1 cellular context compared by ENCODE assay signal in the genomic region with DNA sequence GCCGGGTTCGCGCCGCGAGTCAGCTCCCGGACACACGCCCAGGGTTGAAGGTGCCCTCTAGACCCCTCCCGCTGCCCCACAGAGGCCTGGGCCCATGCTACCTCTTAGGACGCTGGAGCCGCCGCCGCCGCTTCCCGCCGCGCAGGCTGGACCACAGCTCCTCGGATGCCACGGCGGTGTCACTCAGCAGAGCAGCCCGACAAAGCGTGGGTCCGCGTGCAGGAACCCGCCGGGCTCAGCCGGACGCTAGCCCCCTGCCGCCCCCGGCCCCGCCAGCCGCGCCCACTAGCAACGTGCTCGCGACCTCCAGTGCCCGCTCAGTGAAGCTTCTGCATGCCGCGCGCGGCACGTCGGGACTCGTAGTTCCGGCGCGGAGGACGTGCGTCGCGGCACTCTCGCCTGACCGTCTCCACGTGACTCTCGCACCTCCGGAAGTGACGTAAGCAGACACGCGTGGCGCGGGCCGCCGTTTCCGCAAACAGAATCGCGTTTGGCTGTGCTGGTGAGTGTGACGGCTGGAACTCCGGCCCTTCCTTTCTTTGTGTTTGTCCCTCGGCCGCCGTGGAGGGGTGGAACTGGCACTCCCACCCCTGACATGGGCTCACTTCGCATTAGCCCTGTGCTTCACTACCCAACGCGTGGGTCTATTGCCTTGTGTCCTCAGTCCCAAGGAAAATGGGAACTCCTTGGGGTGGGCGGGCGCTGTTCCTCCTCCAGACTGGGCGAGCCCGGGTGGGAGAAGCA.
TF ChIP-seq lines count a peak whose summit lies in the region.

A gene with protein sequence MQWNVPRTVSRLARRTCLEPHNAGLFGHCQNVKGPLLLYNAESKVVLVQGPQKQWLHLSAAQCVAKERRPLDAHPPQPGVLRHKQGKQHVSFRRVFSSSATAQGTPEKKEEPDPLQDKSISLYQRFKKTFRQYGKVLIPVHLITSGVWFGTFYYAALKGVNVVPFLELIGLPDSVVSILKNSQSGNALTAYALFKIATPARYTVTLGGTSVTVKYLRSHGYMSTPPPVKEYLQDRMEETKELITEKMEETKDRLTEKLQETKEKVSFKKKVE (minus strand): TSS at position 331 of the 744 bp plus-strand sequence. CDS start 44,481 bp downstream, outside the sequence.
A gene (plus strand): TSS at position 446 of the 744 bp plus-strand sequence. CDS start 4,845 bp downstream, outside the sequence.

TF ChIP-seq in HEK293, 187 proteins besides CTCF, POLR2A, EP300 and RAD21 (continued from another document and continues in another):
- TF ChIP-seq ZNF274 (IDR thresholded peaks at IDR 0.05; ENCODE audit: low read length): no peak
- no peak for TF ChIP-seq ZNF274 (tag by site-specific recombination; IDR thresholded peaks at IDR 0.05; ENCODE audit: borderline replicate concordance)
- no peak for TF ChIP-seq BCL11B (tag by site-specific recombination; IDR thresholded peaks at IDR 0.05; ENCODE audit: low read depth)
- no peak for TF ChIP-seq ZNF701 (tag by site-specific recombination; IDR thresholded peaks at IDR 0.05)
- TF ChIP-seq TCF7L2 (IDR thresholded peaks at IDR 0.05; ENCODE audit: borderline replicate concordance, low read depth, low read length): no peak
- no peak for TF ChIP-seq ZNF529 (tag by site-specific recombination; IDR thresholded peaks at IDR 0.05; ENCODE audit: insufficient replicate concordance)
- TF ChIP-seq, protein P1, sequence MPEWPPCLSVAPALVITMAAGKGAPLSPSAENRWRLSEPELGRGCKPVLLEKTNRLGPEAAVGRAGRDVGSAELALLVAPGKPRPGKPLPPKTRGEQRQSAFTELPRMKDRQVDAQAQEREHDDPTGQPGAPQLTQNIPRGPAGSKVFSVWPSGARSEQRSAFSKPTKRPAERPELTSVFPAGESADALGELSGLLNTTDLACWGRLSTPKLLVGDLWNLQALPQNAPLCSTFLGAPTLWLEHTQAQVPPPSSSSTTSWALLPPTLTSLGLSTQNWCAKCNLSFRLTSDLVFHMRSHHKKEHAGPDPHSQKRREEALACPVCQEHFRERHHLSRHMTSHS (tag by site-specific recombination; IDR thresholded peaks at IDR 0.05): no peak
- peak; percentile 64 for TF ChIP-seq ZNF501 (tag by site-specific recombination; IDR thresholded peaks at IDR 0.05)
- no peak for TF ChIP-seq SETDB1 (IDR thresholded peaks at IDR 0.05; ENCODE audit: insufficient read length, low read length)
- TF ChIP-seq, protein P2, sequence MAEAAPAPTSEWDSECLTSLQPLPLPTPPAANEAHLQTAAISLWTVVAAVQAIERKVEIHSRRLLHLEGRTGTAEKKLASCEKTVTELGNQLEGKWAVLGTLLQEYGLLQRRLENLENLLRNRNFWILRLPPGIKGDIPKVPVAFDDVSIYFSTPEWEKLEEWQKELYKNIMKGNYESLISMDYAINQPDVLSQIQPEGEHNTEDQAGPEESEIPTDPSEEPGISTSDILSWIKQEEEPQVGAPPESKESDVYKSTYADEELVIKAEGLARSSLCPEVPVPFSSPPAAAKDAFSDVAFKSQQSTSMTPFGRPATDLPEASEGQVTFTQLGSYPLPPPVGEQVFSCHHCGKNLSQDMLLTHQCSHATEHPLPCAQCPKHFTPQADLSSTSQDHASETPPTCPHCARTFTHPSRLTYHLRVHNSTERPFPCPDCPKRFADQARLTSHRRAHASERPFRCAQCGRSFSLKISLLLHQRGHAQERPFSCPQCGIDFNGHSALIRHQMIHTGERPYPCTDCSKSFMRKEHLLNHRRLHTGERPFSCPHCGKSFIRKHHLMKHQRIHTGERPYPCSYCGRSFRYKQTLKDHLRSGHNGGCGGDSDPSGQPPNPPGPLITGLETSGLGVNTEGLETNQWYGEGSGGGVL (tag by site-specific recombination; IDR thresholded peaks at IDR 0.05): peak; percentile 16; the same call in 1 of the 2 replicates
- no peak for TF ChIP-seq MYNN (tag by site-specific recombination; IDR thresholded peaks at IDR 0.05; ENCODE audit: borderline replicate concordance)
- no peak for TF ChIP-seq ZNF223 (tag by site-specific recombination; IDR thresholded peaks at IDR 0.05)
- TF ChIP-seq ZNF768 (tag by site-specific recombination; IDR thresholded peaks at IDR 0.05): no peak
- TF ChIP-seq WT1 (tag by site-specific recombination; IDR thresholded peaks at IDR 0.05): no peak
- TF ChIP-seq ZNF558 (tag by site-specific recombination; IDR thresholded peaks at IDR 0.05): no peak
- TF ChIP-seq ZXDB (tag by site-specific recombination; IDR thresholded peaks at IDR 0.05): peak; percentile 83; the same call in 1 of the 2 replicates
- 0 out of 2 replicates have a peak, but pooled peaks have one; percentile 17 for TF ChIP-seq ZNF121 (tag by site-specific recombination; IDR thresholded peaks at IDR 0.05)
- TF ChIP-seq ZNF473 (tag by site-specific recombination; IDR thresholded peaks at IDR 0.05): no peak
- no peak for TF ChIP-seq ZNF670 (tag by site-specific recombination; IDR thresholded peaks at IDR 0.05; ENCODE audit: low read depth)
- peak; percentile 30; the same call in 1 of the 2 replicates for TF ChIP-seq TRIM28 (IDR thresholded peaks at IDR 0.05; ENCODE audit: borderline replicate concordance, low read length)
- TF ChIP-seq ZNF585B (tag by site-specific recombination; IDR thresholded peaks at IDR 0.05): no peak
- no peak for TF ChIP-seq ZNF561 (tag by site-specific recombination; IDR thresholded peaks at IDR 0.05; ENCODE audit: borderline replicate concordance)
- TF ChIP-seq SALL2 (tag by site-specific recombination; IDR thresholded peaks at IDR 0.05; ENCODE audit: borderline replicate concordance): no peak
- peak; percentile 69 for TF ChIP-seq PRDM1 (tag by site-specific recombination; IDR thresholded peaks at IDR 0.05)
- TF ChIP-seq ZNF391 (tag by site-specific recombination; IDR thresholded peaks at IDR 0.05; ENCODE audit: borderline replicate concordance, low read depth): peak; percentile 35; the same call in 1 of the 2 replicates
- TF ChIP-seq, protein P3, sequence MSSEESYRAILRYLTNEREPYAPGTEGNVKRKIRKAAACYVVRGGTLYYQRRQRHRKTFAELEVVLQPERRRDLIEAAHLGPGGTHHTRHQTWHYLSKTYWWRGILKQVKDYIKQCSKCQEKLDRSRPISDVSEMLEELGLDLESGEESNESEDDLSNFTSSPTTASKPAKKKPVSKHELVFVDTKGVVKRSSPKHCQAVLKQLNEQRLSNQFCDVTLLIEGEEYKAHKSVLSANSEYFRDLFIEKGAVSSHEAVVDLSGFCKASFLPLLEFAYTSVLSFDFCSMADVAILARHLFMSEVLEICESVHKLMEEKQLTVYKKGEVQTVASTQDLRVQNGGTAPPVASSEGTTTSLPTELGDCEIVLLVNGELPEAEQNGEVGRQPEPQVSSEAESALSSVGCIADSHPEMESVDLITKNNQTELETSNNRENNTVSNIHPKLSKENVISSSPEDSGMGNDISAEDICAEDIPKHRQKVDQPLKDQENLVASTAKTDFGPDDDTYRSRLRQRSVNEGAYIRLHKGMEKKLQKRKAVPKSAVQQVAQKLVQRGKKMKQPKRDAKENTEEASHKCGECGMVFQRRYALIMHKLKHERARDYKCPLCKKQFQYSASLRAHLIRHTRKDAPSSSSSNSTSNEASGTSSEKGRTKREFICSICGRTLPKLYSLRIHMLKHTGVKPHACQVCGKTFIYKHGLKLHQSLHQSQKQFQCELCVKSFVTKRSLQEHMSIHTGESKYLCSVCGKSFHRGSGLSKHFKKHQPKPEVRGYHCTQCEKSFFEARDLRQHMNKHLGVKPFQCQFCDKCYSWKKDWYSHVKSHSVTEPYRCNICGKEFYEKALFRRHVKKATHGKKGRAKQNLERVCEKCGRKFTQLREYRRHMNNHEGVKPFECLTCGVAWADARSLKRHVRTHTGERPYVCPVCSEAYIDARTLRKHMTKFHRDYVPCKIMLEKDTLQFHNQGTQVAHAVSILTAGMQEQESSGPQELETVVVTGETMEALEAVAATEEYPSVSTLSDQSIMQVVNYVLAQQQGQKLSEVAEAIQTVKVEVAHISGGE (tag by site-specific recombination; conservative IDR thresholded peaks at IDR 0.05; ENCODE audit: low read depth): peak; percentile 92
- TF ChIP-seq ZNF677 (tag by site-specific recombination; IDR thresholded peaks at IDR 0.05): no peak
- TF ChIP-seq KLF10 (tag by site-specific recombination; IDR thresholded peaks at IDR 0.05): peak; percentile 61; the same call in 1 of the 2 replicates
- TF ChIP-seq ZIC2 (tag by site-specific recombination; IDR thresholded peaks at IDR 0.05): peak; percentile 79
- TF ChIP-seq, protein P4, sequence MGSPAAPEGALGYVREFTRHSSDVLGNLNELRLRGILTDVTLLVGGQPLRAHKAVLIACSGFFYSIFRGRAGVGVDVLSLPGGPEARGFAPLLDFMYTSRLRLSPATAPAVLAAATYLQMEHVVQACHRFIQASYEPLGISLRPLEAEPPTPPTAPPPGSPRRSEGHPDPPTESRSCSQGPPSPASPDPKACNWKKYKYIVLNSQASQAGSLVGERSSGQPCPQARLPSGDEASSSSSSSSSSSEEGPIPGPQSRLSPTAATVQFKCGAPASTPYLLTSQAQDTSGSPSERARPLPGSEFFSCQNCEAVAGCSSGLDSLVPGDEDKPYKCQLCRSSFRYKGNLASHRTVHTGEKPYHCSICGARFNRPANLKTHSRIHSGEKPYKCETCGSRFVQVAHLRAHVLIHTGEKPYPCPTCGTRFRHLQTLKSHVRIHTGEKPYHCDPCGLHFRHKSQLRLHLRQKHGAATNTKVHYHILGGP (tag by site-specific recombination; IDR thresholded peaks at IDR 0.05): no peak
- TF ChIP-seq ZNF747 (tag by site-specific recombination; IDR thresholded peaks at IDR 0.05): no peak
- no peak for TF ChIP-seq ZNF239 (tag by site-specific recombination; IDR thresholded peaks at IDR 0.05)
- TF ChIP-seq ZNF133 (tag by site-specific recombination; IDR thresholded peaks at IDR 0.05): no peak
- TF ChIP-seq ZNF660 (tag by site-specific recombination; IDR thresholded peaks at IDR 0.05): 0 out of 2 replicates have a peak, but pooled peaks have one; percentile 23
- no peak for TF ChIP-seq ZNF623 (tag by site-specific recombination; IDR thresholded peaks at IDR 0.05)
- no peak for TF ChIP-seq ZNF658 (tag by site-specific recombination; IDR thresholded peaks at IDR 0.05)
- TF ChIP-seq ZNF792 (tag by site-specific recombination; IDR thresholded peaks at IDR 0.05): no peak
- TF ChIP-seq, protein P5, sequence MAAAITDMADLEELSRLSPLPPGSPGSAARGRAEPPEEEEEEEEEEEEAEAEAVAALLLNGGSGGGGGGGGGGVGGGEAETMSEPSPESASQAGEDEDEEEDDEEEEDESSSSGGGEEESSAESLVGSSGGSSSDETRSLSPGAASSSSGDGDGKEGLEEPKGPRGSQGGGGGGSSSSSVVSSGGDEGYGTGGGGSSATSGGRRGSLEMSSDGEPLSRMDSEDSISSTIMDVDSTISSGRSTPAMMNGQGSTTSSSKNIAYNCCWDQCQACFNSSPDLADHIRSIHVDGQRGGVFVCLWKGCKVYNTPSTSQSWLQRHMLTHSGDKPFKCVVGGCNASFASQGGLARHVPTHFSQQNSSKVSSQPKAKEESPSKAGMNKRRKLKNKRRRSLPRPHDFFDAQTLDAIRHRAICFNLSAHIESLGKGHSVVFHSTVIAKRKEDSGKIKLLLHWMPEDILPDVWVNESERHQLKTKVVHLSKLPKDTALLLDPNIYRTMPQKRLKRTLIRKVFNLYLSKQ (tag by site-specific recombination; IDR thresholded peaks at IDR 0.05; ENCODE audit: borderline replicate concordance): no peak
- TF ChIP-seq ZNF654 (tag by site-specific recombination; IDR thresholded peaks at IDR 0.05; ENCODE audit: low read depth): no peak
- TF ChIP-seq ZNF548 (tag by site-specific recombination; IDR thresholded peaks at IDR 0.05): no peak
- TF ChIP-seq ZNF132 (tag by site-specific recombination; IDR thresholded peaks at IDR 0.05; ENCODE audit: borderline replicate concordance): no peak
- TF ChIP-seq, protein P6, sequence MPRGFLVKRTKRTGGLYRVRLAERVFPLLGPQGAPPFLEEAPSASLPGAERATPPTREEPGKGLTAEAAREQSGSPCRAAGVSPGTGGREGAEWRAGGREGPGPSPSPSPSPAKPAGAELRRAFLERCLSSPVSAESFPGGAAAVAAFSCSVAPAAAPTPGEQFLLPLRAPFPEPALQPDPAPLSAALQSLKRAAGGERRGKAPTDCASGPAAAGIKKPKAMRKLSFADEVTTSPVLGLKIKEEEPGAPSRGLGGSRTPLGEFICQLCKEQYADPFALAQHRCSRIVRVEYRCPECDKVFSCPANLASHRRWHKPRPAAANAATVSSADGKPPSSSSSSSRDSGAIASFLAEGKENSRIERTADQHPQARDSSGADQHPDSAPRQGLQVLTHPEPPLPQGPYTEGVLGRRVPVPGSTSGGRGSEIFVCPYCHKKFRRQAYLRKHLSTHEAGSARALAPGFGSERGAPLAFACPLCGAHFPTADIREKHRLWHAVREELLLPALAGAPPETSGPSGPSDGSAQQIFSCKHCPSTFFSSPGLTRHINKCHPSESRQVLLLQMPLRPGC (tag by site-specific recombination; IDR thresholded peaks at IDR 0.05): 0 out of 2 replicates have a peak, but pooled peaks have one; percentile 39
- no peak for TF ChIP-seq OVOL3 (tag by site-specific recombination; IDR thresholded peaks at IDR 0.05)
- TF ChIP-seq ZNF202 (tag by site-specific recombination; IDR thresholded peaks at IDR 0.05; ENCODE audit: borderline replicate concordance): no peak
- TF ChIP-seq ZNF426 (tag by site-specific recombination; IDR thresholded peaks at IDR 0.05): no peak
- TF ChIP-seq SP2 (tag by site-specific recombination; IDR thresholded peaks at IDR 0.05): peak; percentile 85
- TF ChIP-seq ZFP37 (tag by site-specific recombination; IDR thresholded peaks at IDR 0.05): peak; percentile 62; the same call in 1 of the 2 replicates
- TF ChIP-seq ZNF521 (tag by site-specific recombination; IDR thresholded peaks at IDR 0.05): no peak
- no peak for TF ChIP-seq ZSCAN23 (tag by site-specific recombination; IDR thresholded peaks at IDR 0.05)
- no peak for TF ChIP-seq ZNF514 (tag by site-specific recombination; IDR thresholded peaks at IDR 0.05)
- TF ChIP-seq, protein P7, sequence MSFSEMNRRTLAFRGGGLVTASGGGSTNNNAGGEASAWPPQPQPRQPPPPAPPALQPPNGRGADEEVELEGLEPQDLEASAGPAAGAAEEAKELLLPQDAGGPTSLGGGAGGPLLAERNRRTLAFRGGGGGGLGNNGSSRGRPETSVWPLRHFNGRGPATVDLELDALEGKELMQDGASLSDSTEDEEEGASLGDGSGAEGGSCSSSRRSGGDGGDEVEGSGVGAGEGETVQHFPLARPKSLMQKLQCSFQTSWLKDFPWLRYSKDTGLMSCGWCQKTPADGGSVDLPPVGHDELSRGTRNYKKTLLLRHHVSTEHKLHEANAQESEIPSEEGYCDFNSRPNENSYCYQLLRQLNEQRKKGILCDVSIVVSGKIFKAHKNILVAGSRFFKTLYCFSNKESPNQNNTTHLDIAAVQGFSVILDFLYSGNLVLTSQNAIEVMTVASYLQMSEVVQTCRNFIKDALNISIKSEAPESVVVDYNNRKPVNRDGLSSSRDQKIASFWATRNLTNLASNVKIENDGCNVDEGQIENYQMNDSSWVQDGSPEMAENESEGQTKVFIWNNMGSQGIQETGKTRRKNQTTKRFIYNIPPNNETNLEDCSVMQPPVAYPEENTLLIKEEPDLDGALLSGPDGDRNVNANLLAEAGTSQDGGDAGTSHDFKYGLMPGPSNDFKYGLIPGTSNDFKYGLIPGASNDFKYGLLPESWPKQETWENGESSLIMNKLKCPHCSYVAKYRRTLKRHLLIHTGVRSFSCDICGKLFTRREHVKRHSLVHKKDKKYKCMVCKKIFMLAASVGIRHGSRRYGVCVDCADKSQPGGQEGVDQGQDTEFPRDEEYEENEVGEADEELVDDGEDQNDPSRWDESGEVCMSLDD (tag by site-specific recombination; IDR thresholded peaks at IDR 0.05): peak; percentile 24; the same call in 1 of the 2 replicates
- peak; percentile 97 for TF ChIP-seq ZNF341 (tag by site-specific recombination; IDR thresholded peaks at IDR 0.05; ENCODE audit: low read depth)
- TF ChIP-seq ZSCAN30 (tag by site-specific recombination; IDR thresholded peaks at IDR 0.05): 0 out of 2 replicates have a peak, but pooled peaks have one; percentile 1
